In the genomic region with DNA sequence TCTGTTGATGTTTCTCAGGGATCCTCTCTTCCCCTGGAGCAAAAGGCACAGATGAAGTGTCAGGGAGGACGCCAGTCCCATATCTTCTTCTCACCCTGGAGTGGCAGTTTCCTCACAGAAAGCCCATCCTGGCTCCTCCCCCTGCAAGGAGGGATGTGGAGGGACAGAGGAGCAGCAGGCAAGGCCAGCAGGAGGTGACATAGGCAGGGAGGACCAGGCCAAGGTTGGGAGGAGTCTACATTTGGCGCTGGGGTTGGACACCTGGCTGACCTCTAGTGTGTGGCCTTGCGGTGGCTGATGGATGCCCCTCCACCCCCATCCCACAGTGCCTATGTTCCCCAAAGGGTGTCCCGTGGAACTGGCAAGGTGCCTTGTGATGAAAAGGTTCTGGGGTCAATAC, we compare ENCODE assay signal across 2 cellular contexts.
TF ChIP-seq lines count a peak whose summit lies in the region.

No MANE protein-coding gene starts in this region.

TF ChIP-seq in HCT116, 20 proteins besides CTCF, POLR2A, EP300 and RAD21:
- TF ChIP-seq JUND (IDR thresholded peaks at IDR 0.05) (no peak), ZFX (IDR thresholded peaks at IDR 0.05) (no peak), ELF1 (IDR thresholded peaks at IDR 0.05; ENCODE audit: borderline replicate concordance, low read depth) (no peak), SP1 (IDR thresholded peaks at IDR 0.05; ENCODE audit: low read depth) (no peak), TCF7L2 (IDR thresholded peaks at IDR 0.05; ENCODE audit: borderline replicate concordance, extremely low read depth, insufficient read depth, insufficient read length) (no peak), YY1 (IDR thresholded peaks at IDR 0.05; ENCODE audit: extremely low read depth, insufficient replicate concordance, low read depth, low read length) (no peak), SIN3A (IDR thresholded peaks at IDR 0.05; ENCODE audit: low read depth) (no peak), EZH2phosphoT487 (IDR thresholded peaks at IDR 0.05; ENCODE audit: borderline replicate concordance) (no peak)
- TF ChIP-seq, protein P1, sequence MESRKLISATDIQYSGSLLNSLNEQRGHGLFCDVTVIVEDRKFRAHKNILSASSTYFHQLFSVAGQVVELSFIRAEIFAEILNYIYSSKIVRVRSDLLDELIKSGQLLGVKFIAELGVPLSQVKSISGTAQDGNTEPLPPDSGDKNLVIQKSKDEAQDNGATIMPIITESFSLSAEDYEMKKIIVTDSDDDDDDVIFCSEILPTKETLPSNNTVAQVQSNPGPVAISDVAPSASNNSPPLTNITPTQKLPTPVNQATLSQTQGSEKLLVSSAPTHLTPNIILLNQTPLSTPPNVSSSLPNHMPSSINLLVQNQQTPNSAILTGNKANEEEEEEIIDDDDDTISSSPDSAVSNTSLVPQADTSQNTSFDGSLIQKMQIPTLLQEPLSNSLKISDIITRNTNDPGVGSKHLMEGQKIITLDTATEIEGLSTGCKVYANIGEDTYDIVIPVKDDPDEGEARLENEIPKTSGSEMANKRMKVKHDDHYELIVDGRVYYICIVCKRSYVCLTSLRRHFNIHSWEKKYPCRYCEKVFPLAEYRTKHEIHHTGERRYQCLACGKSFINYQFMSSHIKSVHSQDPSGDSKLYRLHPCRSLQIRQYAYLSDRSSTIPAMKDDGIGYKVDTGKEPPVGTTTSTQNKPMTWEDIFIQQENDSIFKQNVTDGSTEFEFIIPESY (IDR thresholded peaks at IDR 0.05; ENCODE audit: extremely low read depth, insufficient replicate concordance, low read length) = no peak

TF ChIP-seq in H1, 55 proteins besides CTCF, POLR2A, EP300 and RAD21:
- TF ChIP-seq, protein P2, sequence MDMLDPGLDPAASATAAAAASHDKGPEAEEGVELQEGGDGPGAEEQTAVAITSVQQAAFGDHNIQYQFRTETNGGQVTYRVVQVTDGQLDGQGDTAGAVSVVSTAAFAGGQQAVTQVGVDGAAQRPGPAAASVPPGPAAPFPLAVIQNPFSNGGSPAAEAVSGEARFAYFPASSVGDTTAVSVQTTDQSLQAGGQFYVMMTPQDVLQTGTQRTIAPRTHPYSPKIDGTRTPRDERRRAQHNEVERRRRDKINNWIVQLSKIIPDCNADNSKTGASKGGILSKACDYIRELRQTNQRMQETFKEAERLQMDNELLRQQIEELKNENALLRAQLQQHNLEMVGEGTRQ (IDR thresholded peaks at IDR 0.05; ENCODE audit: low read length) = no peak
- TF ChIP-seq YY1 (IDR thresholded peaks at IDR 0.05; ENCODE audit: low read depth, low read length) = no peak
- no peak for TF ChIP-seq MAFK (IDR thresholded peaks at IDR 0.05; ENCODE audit: low read depth, low read length)
- TF ChIP-seq, protein P3, sequence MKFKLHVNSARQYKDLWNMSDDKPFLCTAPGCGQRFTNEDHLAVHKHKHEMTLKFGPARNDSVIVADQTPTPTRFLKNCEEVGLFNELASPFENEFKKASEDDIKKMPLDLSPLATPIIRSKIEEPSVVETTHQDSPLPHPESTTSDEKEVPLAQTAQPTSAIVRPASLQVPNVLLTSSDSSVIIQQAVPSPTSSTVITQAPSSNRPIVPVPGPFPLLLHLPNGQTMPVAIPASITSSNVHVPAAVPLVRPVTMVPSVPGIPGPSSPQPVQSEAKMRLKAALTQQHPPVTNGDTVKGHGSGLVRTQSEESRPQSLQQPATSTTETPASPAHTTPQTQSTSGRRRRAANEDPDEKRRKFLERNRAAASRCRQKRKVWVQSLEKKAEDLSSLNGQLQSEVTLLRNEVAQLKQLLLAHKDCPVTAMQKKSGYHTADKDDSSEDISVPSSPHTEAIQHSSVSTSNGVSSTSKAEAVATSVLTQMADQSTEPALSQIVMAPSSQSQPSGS (IDR thresholded peaks at IDR 0.05; ENCODE audit: low read length) = no peak
- no peak for TF ChIP-seq CTBP2 (IDR thresholded peaks at IDR 0.05; ENCODE audit: borderline replicate concordance, insufficient read depth, insufficient read length, low read length)
- TF ChIP-seq KDM5A (IDR thresholded peaks at IDR 0.05; ENCODE audit: low read length) = no peak
- no peak for TF ChIP-seq POLR2AphosphoS5 (IDR thresholded peaks at IDR 0.05; ENCODE audit: low read depth, low read length)
- no peak for TF ChIP-seq TAF7 (optimal IDR thresholded peaks at IDR 0.05; ENCODE audit: borderline replicate concordance, low read depth, low read length)
- no peak for TF ChIP-seq JUN (IDR thresholded peaks at IDR 0.05; ENCODE audit: low read depth, low read length)
- no peak for TF ChIP-seq CHD1 (IDR thresholded peaks at IDR 0.05; ENCODE audit: low read depth, low read length)
- no peak for TF ChIP-seq BRCA1 (IDR thresholded peaks at IDR 0.05; ENCODE audit: low read depth, low read length)
- no peak for TF ChIP-seq TAF1 (IDR thresholded peaks at IDR 0.05; ENCODE audit: low read depth, low read length)
